ENCODE assay signal across 1 cellular context in genomic region chr16:69566437-69567030, GRCh38.
TF ChIP-seq lines count a peak whose summit lies in the region.

No MANE protein-coding gene starts in this region.

TF ChIP-seq in K562, 482 proteins besides CTCF, POLR2A, EP300 and RAD21 (continued from another document and continues in another):
- TF ChIP-seq BCLAF1 (IDR thresholded peaks at IDR 0.05; ENCODE audit: borderline replicate concordance in 1 of 2, control insufficient read depth in 1 of 2, low read depth in 2 of 2, low read length in 1 of 2) (no peak), REST (CRISPR knock-in tag; IDR thresholded peaks at IDR 0.05; ENCODE audit: low read depth) (no peak), ZNF444 (CRISPR knock-in tag; IDR thresholded peaks at IDR 0.05) (no peak), ZNF311 (CRISPR knock-in tag; IDR thresholded peaks at IDR 0.05) (no peak), RHOXF2B (CRISPR knock-in tag; conservative IDR thresholded peaks at IDR 0.05) (no peak), GTF2E2 (tag; IDR thresholded peaks at IDR 0.05) (no peak), ZNF12 (CRISPR knock-in tag; IDR thresholded peaks at IDR 0.05) (no peak), PHB (CRISPR knock-in tag; IDR thresholded peaks at IDR 0.05) (no peak), TRIM24 (IDR thresholded peaks at IDR 0.05) (no peak), NR2C1 (IDR thresholded peaks at IDR 0.05) (no peak), NR2C1 (tag; IDR thresholded peaks at IDR 0.05) (no peak), NFXL1 (CRISPR knock-in tag; IDR thresholded peaks at IDR 0.05) (no peak), RBM14 (IDR thresholded peaks at IDR 0.05; ENCODE audit: borderline replicate concordance, insufficient read depth, low read depth, low read length) (no peak), GABPB1 (CRISPR knock-in tag; IDR thresholded peaks at IDR 0.05) (no peak), ZNF780A (CRISPR knock-in tag; IDR thresholded peaks at IDR 0.05) (no peak), EWSR1 (IDR thresholded peaks at IDR 0.05; ENCODE audit: borderline replicate concordance, low read depth, partially characterized antibody) (no peak), SREBF1 (IDR thresholded peaks at IDR 0.05; ENCODE audit: borderline replicate concordance, low read depth, low read length) (no peak), PBX2 (CRISPR knock-in tag; IDR thresholded peaks at IDR 0.05; ENCODE audit: low read depth) (no peak), PBX2 (tag; conservative IDR thresholded peaks at IDR 0.05; ENCODE audit: low read depth) (no peak), ELF2 (CRISPR knock-in tag; IDR thresholded peaks at IDR 0.05) (no peak), ZBTB8A (IDR thresholded peaks at IDR 0.05; ENCODE audit: partially characterized antibody) (no peak), ATF7 (IDR thresholded peaks at IDR 0.05) (0 out of 2 replicates have a peak, but pooled peaks have one; percentile 14), SREBF2 (CRISPR knock-in tag; IDR thresholded peaks at IDR 0.05) (no peak), FIP1L1 (IDR thresholded peaks at IDR 0.05; ENCODE audit: low read depth, low read length, poor library complexity, severe bottlenecking) (peak; percentile 3), HSF4 (CRISPR knock-in tag; IDR thresholded peaks at IDR 0.05; ENCODE audit: borderline replicate concordance) (no peak), ZFX (CRISPR knock-in tag; IDR thresholded peaks at IDR 0.05) (peak; percentile 79), ZNF224 (CRISPR knock-in tag; IDR thresholded peaks at IDR 0.05) (no peak), TEAD1 (CRISPR knock-in tag; IDR thresholded peaks at IDR 0.05) (no peak), FOXK1 (CRISPR knock-in tag; IDR thresholded peaks at IDR 0.05; ENCODE audit: borderline replicate concordance) (no peak), ZNF316 (IDR thresholded peaks at IDR 0.05) (no peak), THAP12 (CRISPR knock-in tag; IDR thresholded peaks at IDR 0.05) (no peak; the same call in 1 of the 2 replicates), PHF20 (IDR thresholded peaks at IDR 0.05; ENCODE audit: partially characterized antibody) (no peak), GATAD2B (IDR thresholded peaks at IDR 0.05; ENCODE audit: borderline replicate concordance) (peak; percentile 65; the same call in 1 of the 2 replicates), PREB (CRISPR knock-in tag; IDR thresholded peaks at IDR 0.05) (no peak), XRCC5 (IDR thresholded peaks at IDR 0.05; ENCODE audit: low read depth, low read length) (no peak), SRSF7 (optimal IDR thresholded peaks at IDR 0.05; ENCODE audit: low read depth, low read length) (no peak), SRF (CRISPR knock-in tag; IDR thresholded peaks at IDR 0.05) (no peak), TAF1 (IDR thresholded peaks at IDR 0.05; ENCODE audit: control insufficient read depth, extremely low read depth, insufficient read depth, low read length, severe bottlenecking) (peak; percentile 65), ZNF324 (CRISPR knock-in tag; IDR thresholded peaks at IDR 0.05) (no peak), NONO (IDR thresholded peaks at IDR 0.05; ENCODE audit: low read depth in 2 of 2, low read length in 1 of 2) (peak; percentile 40 to 65; a peak in 3 of 4 replicates), ZNF217 (CRISPR knock-in tag; IDR thresholded peaks at IDR 0.05) (no peak), DIDO1 (tag; IDR thresholded peaks at IDR 0.05; ENCODE audit: low read depth) (no peak), ESRRB (CRISPR knock-in tag; IDR thresholded peaks at IDR 0.05; ENCODE audit: borderline replicate concordance) (no peak), NR4A1 (CRISPR knock-in tag; IDR thresholded peaks at IDR 0.05) (no peak), NR4A1 (tag; IDR thresholded peaks at IDR 0.05) (no peak), ZNF584 (CRISPR knock-in tag; IDR thresholded peaks at IDR 0.05; ENCODE audit: low read depth) (0 out of 2 replicates have a peak, but pooled peaks have one; percentile 21), SAFB2 (IDR thresholded peaks at IDR 0.05; ENCODE audit: borderline replicate concordance, low read depth, low read length, severe bottlenecking) (no peak)
- TF ChIP-seq, protein P1, sequence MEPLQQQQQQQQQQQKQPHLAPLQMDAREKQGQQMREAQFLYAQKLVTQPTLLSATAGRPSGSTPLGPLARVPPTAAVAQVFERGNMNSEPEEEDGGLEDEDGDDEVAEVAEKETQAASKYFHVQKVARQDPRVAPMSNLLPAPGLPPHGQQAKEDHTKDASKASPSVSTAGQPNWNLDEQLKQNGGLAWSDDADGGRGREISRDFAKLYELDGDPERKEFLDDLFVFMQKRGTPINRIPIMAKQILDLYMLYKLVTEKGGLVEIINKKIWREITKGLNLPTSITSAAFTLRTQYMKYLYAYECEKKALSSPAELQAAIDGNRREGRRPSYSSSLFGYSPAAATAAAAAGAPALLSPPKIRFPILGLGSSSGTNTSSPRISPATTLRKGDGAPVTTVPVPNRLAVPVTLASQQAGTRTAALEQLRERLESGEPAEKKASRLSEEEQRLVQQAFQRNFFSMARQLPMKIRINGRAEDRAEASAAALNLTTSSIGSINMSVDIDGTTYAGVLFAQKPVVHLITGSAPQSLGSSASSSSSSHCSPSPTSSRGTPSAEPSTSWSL (CRISPR knock-in tag; IDR thresholded peaks at IDR 0.05; ENCODE audit: borderline replicate concordance), result no peak
- TF ChIP-seq, protein P2, sequence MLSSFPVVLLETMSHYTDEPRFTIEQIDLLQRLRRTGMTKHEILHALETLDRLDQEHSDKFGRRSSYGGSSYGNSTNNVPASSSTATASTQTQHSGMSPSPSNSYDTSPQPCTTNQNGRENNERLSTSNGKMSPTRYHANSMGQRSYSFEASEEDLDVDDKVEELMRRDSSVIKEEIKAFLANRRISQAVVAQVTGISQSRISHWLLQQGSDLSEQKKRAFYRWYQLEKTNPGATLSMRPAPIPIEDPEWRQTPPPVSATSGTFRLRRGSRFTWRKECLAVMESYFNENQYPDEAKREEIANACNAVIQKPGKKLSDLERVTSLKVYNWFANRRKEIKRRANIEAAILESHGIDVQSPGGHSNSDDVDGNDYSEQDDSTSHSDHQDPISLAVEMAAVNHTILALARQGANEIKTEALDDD (IDR thresholded peaks at IDR 0.05), result no peak
- TF ChIP-seq, protein P3, sequence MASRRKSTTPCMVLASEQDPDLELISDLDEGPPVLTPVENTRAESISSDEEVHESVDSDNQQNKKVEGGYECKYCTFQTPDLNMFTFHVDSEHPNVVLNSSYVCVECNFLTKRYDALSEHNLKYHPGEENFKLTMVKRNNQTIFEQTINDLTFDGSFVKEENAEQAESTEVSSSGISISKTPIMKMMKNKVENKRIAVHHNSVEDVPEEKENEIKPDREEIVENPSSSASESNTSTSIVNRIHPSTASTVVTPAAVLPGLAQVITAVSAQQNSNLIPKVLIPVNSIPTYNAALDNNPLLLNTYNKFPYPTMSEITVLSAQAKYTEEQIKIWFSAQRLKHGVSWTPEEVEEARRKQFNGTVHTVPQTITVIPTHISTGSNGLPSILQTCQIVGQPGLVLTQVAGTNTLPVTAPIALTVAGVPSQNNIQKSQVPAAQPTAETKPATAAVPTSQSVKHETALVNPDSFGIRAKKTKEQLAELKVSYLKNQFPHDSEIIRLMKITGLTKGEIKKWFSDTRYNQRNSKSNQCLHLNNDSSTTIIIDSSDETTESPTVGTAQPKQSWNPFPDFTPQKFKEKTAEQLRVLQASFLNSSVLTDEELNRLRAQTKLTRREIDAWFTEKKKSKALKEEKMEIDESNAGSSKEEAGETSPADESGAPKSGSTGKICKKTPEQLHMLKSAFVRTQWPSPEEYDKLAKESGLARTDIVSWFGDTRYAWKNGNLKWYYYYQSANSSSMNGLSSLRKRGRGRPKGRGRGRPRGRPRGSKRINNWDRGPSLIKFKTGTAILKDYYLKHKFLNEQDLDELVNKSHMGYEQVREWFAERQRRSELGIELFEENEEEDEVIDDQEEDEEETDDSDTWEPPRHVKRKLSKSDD (conservative IDR thresholded peaks at IDR 0.05; ENCODE audit: low read length), result no peak
- TF ChIP-seq, protein P4, sequence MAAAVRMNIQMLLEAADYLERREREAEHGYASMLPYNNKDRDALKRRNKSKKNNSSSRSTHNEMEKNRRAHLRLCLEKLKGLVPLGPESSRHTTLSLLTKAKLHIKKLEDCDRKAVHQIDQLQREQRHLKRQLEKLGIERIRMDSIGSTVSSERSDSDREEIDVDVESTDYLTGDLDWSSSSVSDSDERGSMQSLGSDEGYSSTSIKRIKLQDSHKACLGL (CRISPR knock-in tag; IDR thresholded peaks at IDR 0.05; ENCODE audit: borderline replicate concordance, poor library complexity, severe bottlenecking), result no peak
